In genomic region chr9:70229579-70229978, GRCh38 we compare ENCODE assay signal across 9 cellular contexts. TPM values are rescaled to one million over a fixed set of nuclear protein-coding genes. Genes with fewer than 3 reads are reported as not detected.
DNase-seq lines count a peak whose midpoint lies in the region; ATAC-seq and TF ChIP-seq lines count a peak whose summit lies in the region.
"Had no signal": no experiment of that assay in that cellular context is flagged by ENCODE, and none has a peak within 500 bp of the region (broad histone marks: within the 10 kb centered on the region; RNA-seq: fewer than 3 reads in every experiment).

No MANE protein-coding gene starts in this region.

- CTCF ChIA-PET in AG04449 (lab: Yijun Ruan, JAX) = interaction anchor here (0.6 to 8.1 kb wide), 28 partner anchors 9 to 808 kb away, joined by 3 to 83 read pairs (median 5); no protein-coding TSS in a partner anchor

- intact Hi-C loops in left ventricle myocardium superior (cut with micrococcal nuclease) = no loop called here

- POLR2A ChIA-PET in AG04449 (lab: Yijun Ruan, JAX) = no interaction called here

- no peak for DNase-seq in AG04449 (ENCODE audit: low read depth, low spot score)
- DNase-seq in HT-29 (ENCODE audit: low spot score) = peak; percentile 56
- DNase-seq in SW480 (ENCODE audit: low spot score) = peak; percentile 14
- no peak for DNase-seq in left ventricle myocardium superior
- no peak for DNase-seq in SIG-M5 treated with dmso at 0.1 percent for 504 hours (lab: John Stamatoyannopoulos, UW; ENCODE audit: unreplicated experiment)
- DNase-seq in effector CD8-positive, alpha-beta T cell (lab: John Stamatoyannopoulos, UW) = no peak
- DNase-seq in GM19238 (ENCODE audit: insufficient read length, low spot score) = no peak
- no peak for DNase-seq in SKM-1 (lab: John Stamatoyannopoulos, UW; ENCODE audit: unreplicated experiment)
- DNase-seq: T-helper 1 cell had no signal

- ATAC-seq in left ventricle myocardium superior = peak; percentile 52

- no peak overlapping the region for H3K4me3 ChIP-seq in AG04449 (ENCODE audit: low read depth, low read length)

- TF ChIP-seq CTCF in AG04449 (IDR thresholded peaks at IDR 0.05; ENCODE audit: insufficient read depth, low read length, missing control alignments) = peak; percentile 35

RNA-seq across cellular contexts. Expression of gene SMC5, which starts 29.2 kb away (rescaled TPM):
- 9.7 and 10.8 TPM in 2 replicates for total RNA-seq in HT-29 (2014; rRNA removed; shearing (Covaris generic))
- 10.5 TPM for total RNA-seq in left ventricle myocardium superior

Comparison
In these comparisons a context has a peak if more than half of its experiments do, and no peak if none do; other contexts are left out.
1. DNase-seq: peak in HT-29 (single experiment) and SW480 (single experiment); none in AG04449 (single experiment), left ventricle myocardium superior (single experiment), SIG-M5 treated with dmso at 0.1 percent for 504 hours (single experiment), effector CD8-positive, alpha-beta T cell (single experiment), GM19238 (single experiment) and SKM-1 (single experiment).